8 cellular contexts compared by ENCODE assay signal in genomic region chr1:203794764-203795381, GRCh38. TPM values are rescaled to one million over a fixed set of nuclear protein-coding genes. Genes with fewer than 3 reads are reported as not detected.
DNase-seq lines count a peak whose midpoint lies in the region; TF ChIP-seq lines count a peak whose summit lies in the region.

No MANE protein-coding gene starts in this region.

- intact Hi-C loops in activated CD4-positive, alpha-beta T cell treated with anti-CD3 and anti-CD28 coated beads, Interleukin-2, amount 10 ng/mL, durations not matched to agents 24 days and 14 days (cut with micrococcal nuclease) = loop anchor here (1.0 to 10.0 kb wide), 6 partner anchors 30 to 283 kb away; partner anchors contain the start of genes ATP2B4, LAX1 and SNRPE
- intact Hi-C loops in adrenal gland (cut with DNase I) = no loop called here

- peak overlapping the region; percentile 95 for H3K4me3 Mint-ChIP-seq in activated CD4-positive, alpha-beta T cell treated with anti-CD3 and anti-CD28 coated beads, Interleukin-2, amount 10 ng/mL, durations not matched to agents 24 days and 14 days

- TF ChIP-seq POLR2A in adrenal gland (IDR thresholded peaks at IDR 0.05) = no peak

- no peak for DNase-seq in activated CD4-positive, alpha-beta T cell treated with anti-CD3 and anti-CD28 coated beads, Interleukin-2, amount 10 ng/mL, durations not matched to agents 24 days and 14 days
- DNase-seq in activated CD4-positive, alpha-beta T cell treated with anti-CD3 and anti-CD28 coated beads, Interleukin-2, amount 50 U/mL, for 4 hours = no peak
- DNase-seq in adrenal gland (peak in 2 of 7 donors; percentile 29 to 58), H4 (ENCODE audit: low spot score) (no peak), NCI-H1105 (lab: John Stamatoyannopoulos, UW) (no peak), GM19240 (ENCODE audit: insufficient read length, low spot score) (no peak)

- peaks cover 36% of the 10 kb centered on the region for H3K4me1 Mint-ChIP-seq in activated CD4-positive, alpha-beta T cell treated with anti-CD3 and anti-CD28 coated beads, Interleukin-2, amount 10 ng/mL, durations not matched to agents 24 days and 14 days

- H3K36me3 ChIP-seq in adrenal gland (replicated peaks in 1 of 2) = peaks cover 0 to 6% of the 10 kb centered on the region in 2 donors

- H3K4me1 ChIP-seq in adrenal gland (replicated peaks in 1 of 2) = peaks cover 27 to 37% of the 10 kb centered on the region in 2 donors

- peaks cover 37% of the 10 kb centered on the region for H3K36me3 Mint-ChIP-seq in activated CD4-positive, alpha-beta T cell treated with anti-CD3 and anti-CD28 coated beads, Interleukin-2, amount 10 ng/mL, durations not matched to agents 24 days and 14 days (ENCODE audit: low read depth)

- H3K27me3 Mint-ChIP-seq in activated CD4-positive, alpha-beta T cell treated with anti-CD3 and anti-CD28 coated beads, Interleukin-2, amount 10 ng/mL, durations not matched to agents 24 days and 14 days = no peaks in the 10 kb centered on the region

- no peaks in the 10 kb centered on the region for H3K27me3 ChIP-seq in adrenal gland
- H3K27me3 ChIP-seq in layer of hippocampus (ENCODE audit: control insufficient read depth, insufficient read depth, low read length) = no peaks in the 10 kb centered on the region

- peak overlapping the region in 3 of 5 donors; percentile 96 to 98 (median 98) for H3K27ac ChIP-seq in adrenal gland
- H3K27ac ChIP-seq in layer of hippocampus (ENCODE audit: low read depth, low read length) = peak overlapping the region; percentile 88
- H3K27ac ChIP-seq in temporal lobe (ENCODE audit: low read depth, low read length) = peak overlapping the region; percentile 65

- H3K27ac Mint-ChIP-seq in activated CD4-positive, alpha-beta T cell treated with anti-CD3 and anti-CD28 coated beads, Interleukin-2, amount 10 ng/mL, durations not matched to agents 24 days and 14 days = peak overlapping the region; percentile 97

- H3K4me3 ChIP-seq in adrenal gland = peak overlapping the region in 1 of 4 donors; percentile 82

- no peaks in the 10 kb centered on the region for H3K9me3 Mint-ChIP-seq in activated CD4-positive, alpha-beta T cell treated with anti-CD3 and anti-CD28 coated beads, Interleukin-2, amount 10 ng/mL, durations not matched to agents 24 days and 14 days

- 69 to 87% (median 82%) methylated on average over 17 of the region's 17 CpGs for WGBS in adrenal gland, 4 donors

- TF ChIP-seq CTCF in adrenal gland (IDR thresholded peaks at IDR 0.05) = no peak

- no peaks in the 10 kb centered on the region for H3K9me3 ChIP-seq in adrenal gland (replicated peaks in 1 of 3)

RNA-seq across cellular contexts. Expression of gene ZBED6, which starts 0.6 kb away (rescaled TPM):
- total RNA-seq in activated CD4-positive, alpha-beta T cell treated with anti-CD3 and anti-CD28 coated beads, Interleukin-2, amount 10 ng/mL, durations not matched to agents 24 days and 14 days = 19.1 and 21.1 TPM in 2 replicates
- total RNA-seq in adrenal gland (10 to 100 TPM; 12.0 to 42.1 (median 29.5) TPM), temporal lobe (7.9 TPM)
- 10 to 100 TPM in 1 of 3 donors, 1 to 10 TPM in 1, under 1 TPM in 1; 0.40 to 13.1 (median 2.6) TPM for polyA plus RNA-seq in adrenal gland
- 7.1 and 8.0 TPM in 2 replicates for total RNA-seq in H4 (2014; rRNA removed; shearing (Covaris generic))

RNA-seq across cellular contexts. Expression of gene ZC3H11A, which starts 0.6 kb away (rescaled TPM):
- 82.1 and 83.9 TPM in 2 replicates for total RNA-seq in activated CD4-positive, alpha-beta T cell treated with anti-CD3 and anti-CD28 coated beads, Interleukin-2, amount 10 ng/mL, durations not matched to agents 24 days and 14 days
- total RNA-seq in adrenal gland (100 to 1,000 TPM in 1 of 8 donors, 10 to 100 TPM in 7; 55.7 to 108 (median 81.2) TPM), temporal lobe (63.7 TPM)
- polyA plus RNA-seq in adrenal gland = 10 to 100 TPM; 45.7 to 76.4 (median 66.1) TPM
- 52.5 and 69.9 TPM in 2 replicates for total RNA-seq in H4 (2014; rRNA removed; shearing (Covaris generic))

RNA-seq across cellular contexts. Expression of gene LAX1, which starts 29.9 kb away (rescaled TPM):
- total RNA-seq in activated CD4-positive, alpha-beta T cell treated with anti-CD3 and anti-CD28 coated beads, Interleukin-2, amount 10 ng/mL, durations not matched to agents 24 days and 14 days = 13.4 and 15.1 TPM in 2 replicates
- total RNA-seq in adrenal gland = under 1 TPM in 6 of 8 donors, not detected in 2; 0.23 to 0.68 (median 0.37) TPM
- polyA plus RNA-seq in adrenal gland = under 1 TPM in 2 of 3 donors, not detected in 1; 0.24 to 0.66 TPM
- not detected for total RNA-seq in temporal lobe
- not detected in 2 replicates for total RNA-seq in H4 (2014; rRNA removed; shearing (Covaris generic))
